ENCODE assay signal across 9 cellular contexts in genomic region chr6:46325561-46326525, GRCh38.
DNase-seq lines count a peak whose midpoint lies in the region; ATAC-seq, FAIRE-seq and TF ChIP-seq lines count a peak whose summit lies in the region.
"Had no signal": no experiment of that assay in that cellular context is flagged by ENCODE, and none has a peak within 500 bp of the region (broad histone marks: within the 10 kb centered on the region; RNA-seq: fewer than 3 reads in every experiment).

No MANE protein-coding gene starts in this region.

- H3K36me3 Mint-ChIP-seq in activated CD4-positive, alpha-beta memory T cell treated with anti-CD3 and anti-CD28 coated beads for 36 hours, result no peaks in the 10 kb centered on the region
- H3K36me3 Mint-ChIP-seq: naive B cell had no signal

- H3K27me3 ChIP-seq in HepG2 (ENCODE audit: control insufficient read depth in 1 of 2, insufficient read depth in 2 of 2, low read length in 2 of 2), result no peaks in the 10 kb centered on the region
- H3K27me3 ChIP-seq in right lobe of liver, result no peaks in the 10 kb centered on the region

- no peak overlapping the region for H3K4me2 ChIP-seq in HepG2 (ENCODE audit: low read depth, low read length)

- POLR2A ChIA-PET in HepG2 (lab: Yijun Ruan, JAX), result no interaction called here
- POLR2A ChIA-PET in activated CD4-positive, alpha-beta memory T cell treated with anti-CD3 and anti-CD28 coated beads for 36 hours (lab: Charles Lee), result no interaction called here

- H3K27me3 Mint-ChIP-seq in activated CD4-positive, alpha-beta memory T cell treated with anti-CD3 and anti-CD28 coated beads for 36 hours, result peaks cover 12% of the 10 kb centered on the region

- peak overlapping the region; percentile 17 for H3K4me3 Mint-ChIP-seq in activated CD4-positive, alpha-beta memory T cell treated with anti-CD3 and anti-CD28 coated beads for 36 hours
- H3K4me3 Mint-ChIP-seq: naive B cell had no signal

- H3K9ac ChIP-seq in HepG2 (ENCODE audit: insufficient read depth, low read depth, low read length), result no peak overlapping the region

- in situ Hi-C loops in HepG2 (cut with HindIII; ENCODE audit: extremely low pct_ligation_motif_present, low pct_unique_long_range_greater_than_20kb), result no loop called here

- no peaks in the 10 kb centered on the region for H3K9me3 ChIP-seq in HepG2 (ENCODE audit: low read length)
- H3K9me3 ChIP-seq in right lobe of liver, result no peaks in the 10 kb centered on the region

- H3K4me1 ChIP-seq in HepG2 (ENCODE audit: insufficient read depth, low read length), result no peaks in the 10 kb centered on the region
- H3K4me1 ChIP-seq in right lobe of liver, result no peaks in the 10 kb centered on the region

- H3K4me3 ChIP-seq in HepG2 (replicated peaks in 1 of 3; ENCODE audit: insufficient read depth in 1 of 3, low read depth in 2 of 3, low read length in 3 of 3) (no peak overlapping the region), right lobe of liver (no peak overlapping the region)

- CTCF ChIA-PET in HepG2 (lab: Yijun Ruan, JAX; ENCODE audit: low intra/inter-chr PET ratio, low total read pairs), result no interaction called here
- CTCF ChIA-PET in activated CD4-positive, alpha-beta memory T cell treated with anti-CD3 and anti-CD28 coated beads for 36 hours (lab: Charles Lee), result interaction anchor here (1.5 kb wide), 1 partner anchor 105 kb away, joined by 6 read pairs; no protein-coding TSS in a partner anchor

- TF ChIP-seq EP300 in HepG2 (IDR thresholded peaks at IDR 0.05; ENCODE audit: low read depth in 2 of 2, low read length in 2 of 2) (no peak), HepG2 (CRISPR knock-in tag; IDR thresholded peaks at IDR 0.05; ENCODE audit: borderline replicate concordance) (no peak)

- H3K9me3 Mint-ChIP-seq in activated CD4-positive, alpha-beta memory T cell treated with anti-CD3 and anti-CD28 coated beads for 36 hours, result no peaks in the 10 kb centered on the region
- H3K9me3 Mint-ChIP-seq: naive B cell had no signal

- H3K79me2 ChIP-seq in HepG2 (ENCODE audit: insufficient read depth, low read length), result no peaks in the 10 kb centered on the region

- no peak overlapping the region for H3K27ac ChIP-seq in HepG2 (ENCODE audit: extremely low read length, insufficient read depth, low read length)
- H3K27ac ChIP-seq in right lobe of liver, result no peak overlapping the region

- H3K4me1 Mint-ChIP-seq in activated CD4-positive, alpha-beta memory T cell treated with anti-CD3 and anti-CD28 coated beads for 36 hours (ENCODE audit: low read depth), result peaks cover 17% of the 10 kb centered on the region

- FAIRE-seq in HepG2 (lab: Jason Lieb, UNC) (no peak), urothelium cell line (lab: Jason Lieb, UNC) (no peak)

- BruUV-seq in HepG2 (replicated peaks; lab: Mats Ljungman, UMichigan), result no TSS peak

- 14% methylated on average over 21 of the region's 21 CpGs for WGBS in HepG2 (ENCODE audit: low lambda C conversion rate)
- 73% methylated on average over 16 of the region's 21 CpGs for WGBS in right lobe of liver (ENCODE audit: insufficient coverage, low coverage, low lambda C conversion rate, missing lambda C conversion rate)

- TF ChIP-seq CTCF in HepG2 (CRISPR knock-in tag; IDR thresholded peaks at IDR 0.05), result no peak
- no peak for TF ChIP-seq CTCF in right lobe of liver (IDR thresholded peaks at IDR 0.05)

- no peak overlapping the region for H2AFZ ChIP-seq in HepG2 (ENCODE audit: low read length)

- DNase-seq in HepG2 (ENCODE audit: low spot score) (no peak), right lobe of liver (no peak), inferior parietal cortex (ENCODE audit: extremely low spot score) (peak; percentile 73), urothelium cell line (ENCODE audit: low spot score) (peak; percentile 64), AML-193 (lab: John Stamatoyannopoulos, UW) (no peak)
- peak; percentile 51 for DNase-seq in activated CD4-positive, alpha-beta memory T cell treated with anti-CD3 and anti-CD28 coated beads for 36 hours
- no peak for DNase-seq in effector CD8-positive, alpha-beta T cell (lab: John Stamatoyannopoulos, UW)
- DNase-seq: naive B cell had no signal

- intact Hi-C loops in HepG2 (cut with micrococcal nuclease; ENCODE audit: unreplicated experiment), result no loop called here
- intact Hi-C loops in right lobe of liver (cut with DNase I), result no loop called here
- intact Hi-C loops in activated CD4-positive, alpha-beta memory T cell treated with anti-CD3 and anti-CD28 coated beads for 36 hours (cut with micrococcal nuclease), result loop anchor here (5.0 kb wide), 1 partner anchor 39 kb away; no protein-coding TSS in a partner anchor

- TF ChIP-seq RAD21 in HepG2 (CRISPR knock-in tag; IDR thresholded peaks at IDR 0.05), result no peak

- H4K20me1 ChIP-seq in HepG2 (ENCODE audit: insufficient read depth, low read length), result no peaks in the 10 kb centered on the region

- no peak for TF ChIP-seq POLR2A in HepG2 (IDR thresholded peaks at IDR 0.05; ENCODE audit: insufficient read depth in 1 of 2, low read depth in 2 of 2, low read length in 2 of 2)
- TF ChIP-seq POLR2A in right lobe of liver (IDR thresholded peaks at IDR 0.05), result no peak

- no peaks in the 10 kb centered on the region for H3K36me3 ChIP-seq in HepG2 (replicated peaks in 1 of 2; ENCODE audit: control insufficient read depth in 1 of 2, insufficient read depth in 2 of 2, low read length in 2 of 2)
- H3K36me3 ChIP-seq in right lobe of liver, result no peaks in the 10 kb centered on the region

- ATAC-seq in HepG2 (no peak), right lobe of liver (no peak), GM19035 (IDR thresholded peaks at IDR 0.05; ENCODE audit: unreplicated experiment) (no peak)

- H3K27ac Mint-ChIP-seq in activated CD4-positive, alpha-beta memory T cell treated with anti-CD3 and anti-CD28 coated beads for 36 hours, result peak overlapping the region; percentile 31
- H3K27ac Mint-ChIP-seq: naive B cell had no signal

TF ChIP-seq in HepG2, 621 proteins besides CTCF, POLR2A, EP300 and RAD21:
- TF ChIP-seq EZH2 (conservative IDR thresholded peaks at IDR 0.05; ENCODE audit: low read depth, low read length) (no peak), ATF7 (IDR thresholded peaks at IDR 0.05) (peak; percentile 52; the same call in 1 of the 2 replicates), ATF7 (CRISPR knock-in tag; IDR thresholded peaks at IDR 0.05) (no peak)
TF ChIP-seq in HepG2: peak in this region for 1.

Comparison
In these comparisons a context has a peak if more than half of its experiments do, and no peak if none do; other contexts are left out.
1. DNase-seq: peak in activated CD4-positive, alpha-beta memory T cell treated with anti-CD3 and anti-CD28 coated beads for 36 hours (single experiment), inferior parietal cortex (single experiment) and urothelium cell line (single experiment); none in HepG2 (single experiment), right lobe of liver (0 of 3), AML-193 (0 of 2) and effector CD8-positive, alpha-beta T cell (single experiment).